Comparison of ENCODE assay signal across 8 cellular contexts in the genomic region with DNA sequence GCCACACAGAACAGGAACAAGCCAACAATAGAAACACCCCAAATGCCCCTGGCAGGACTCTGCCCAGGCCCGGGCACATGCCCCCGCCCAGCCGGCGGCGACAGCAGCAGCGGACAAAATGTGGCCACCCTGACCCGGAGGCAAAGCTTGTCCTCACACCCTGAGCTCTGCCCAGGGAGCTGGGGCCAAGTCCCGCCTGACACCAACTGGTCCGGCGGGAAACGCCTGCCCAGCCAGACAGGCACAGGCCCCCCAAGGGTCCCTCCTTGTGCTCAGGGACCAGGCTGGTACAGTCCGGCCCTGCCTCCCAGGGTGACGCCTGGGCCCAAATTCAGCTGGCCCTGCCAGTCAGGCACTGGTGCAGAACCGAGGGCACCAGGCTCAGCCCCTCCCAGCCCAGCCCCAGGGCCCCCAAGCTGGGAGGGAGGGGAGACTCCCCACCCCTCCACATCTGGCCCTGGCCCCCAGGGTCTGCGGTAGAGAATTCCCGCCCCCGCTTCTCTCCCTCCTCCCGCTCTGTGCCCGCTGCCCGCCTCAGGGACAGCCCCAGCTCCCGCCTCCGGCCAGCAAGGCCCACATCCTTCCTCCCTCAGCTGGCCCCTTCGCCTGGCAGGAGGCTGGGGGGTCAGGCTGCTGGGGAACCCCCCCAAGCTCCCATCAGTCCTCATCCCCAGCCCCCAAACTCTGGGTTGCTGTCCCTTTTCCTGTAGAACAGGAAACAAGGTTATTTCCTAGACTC. TPM values are rescaled to one million over a fixed set of nuclear protein-coding genes. Genes with fewer than 3 reads are reported as not detected.
A peak's percentile ranks its signal among the peaks of the same experiment; 100 is the strongest.
DNase-seq lines count a peak whose midpoint lies in the region; ATAC-seq and TF ChIP-seq lines count a peak whose summit lies in the region.

No MANE protein-coding gene starts in this region.

- no peaks in the 10 kb centered on the region for H3K9me3 ChIP-seq in ovary

- H3K4me3 ChIP-seq in ovary, result peak overlapping the region; percentile 75

- TF ChIP-seq CTCF in activated B cell treated with CpG ODN at 0.5 μM for 24 hours (IDR thresholded peaks at IDR 0.05) (no peak), ovary (IDR thresholded peaks at IDR 0.05) (no peak)

- H3K36me3 Mint-ChIP-seq in activated CD4-positive, alpha-beta T cell treated with anti-CD3 and anti-CD28 coated beads, Interleukin-2, amount 10 ng/mL, durations not matched to agents 7 days and 5 days (ENCODE audit: low read depth), result no peaks in the 10 kb centered on the region
- peaks cover 2% of the 10 kb centered on the region for H3K36me3 Mint-ChIP-seq in activated B cell treated with CpG ODN at 0.5 μM for 24 hours (ENCODE audit: low read depth)

- CTCF ChIA-PET in activated CD4-positive, alpha-beta T cell treated with anti-CD3 and anti-CD28 coated beads, Interleukin-2, amount 10 ng/mL, durations not matched to agents 7 days and 5 days (lab: Charles Lee), result interaction anchor here (0.5 to 2.7 kb wide), 14 partner anchors 10 to 1060 kb away, joined by 3 to 11 read pairs (median 4); no protein-coding TSS in a partner anchor
- CTCF ChIA-PET in activated B cell treated with CpG ODN at 0.5 μM for 24 hours (lab: Charles Lee), result interaction anchor here (0.6 to 6.5 kb wide), 10 partner anchors 10 to 305 kb away, joined by 3 to 60 read pairs (median 4); no protein-coding TSS in a partner anchor

- H3K9me3 Mint-ChIP-seq in activated CD4-positive, alpha-beta T cell treated with anti-CD3 and anti-CD28 coated beads, Interleukin-2, amount 10 ng/mL, durations not matched to agents 7 days and 5 days, result no peaks in the 10 kb centered on the region
- H3K9me3 Mint-ChIP-seq in activated B cell treated with CpG ODN at 0.5 μM for 24 hours, result no peaks in the 10 kb centered on the region

- H3K36me3 ChIP-seq in ovary, result no peaks in the 10 kb centered on the region

- H3K4me3 Mint-ChIP-seq in activated CD4-positive, alpha-beta T cell treated with anti-CD3 and anti-CD28 coated beads, Interleukin-2, amount 10 ng/mL, durations not matched to agents 7 days and 5 days, result peak overlapping the region; percentile 73
- H3K4me3 Mint-ChIP-seq in activated B cell treated with CpG ODN at 0.5 μM for 24 hours, result peak overlapping the region; percentile 81

- no peak for TF ChIP-seq POLR2A in ovary (IDR thresholded peaks at IDR 0.05)

- peak; percentile 6 for ATAC-seq in activated B cell treated with CpG ODN at 0.5 μM for 24 hours (ENCODE audit: low read depth)
- ATAC-seq in HG02973 (IDR thresholded peaks at IDR 0.05; ENCODE audit: unreplicated experiment), result no peak
- ATAC-seq in HG03571 (IDR thresholded peaks at IDR 0.05; ENCODE audit: unreplicated experiment), result no peak

- H3K27me3 ChIP-seq in ovary, result no peaks in the 10 kb centered on the region

- intact Hi-C loops in activated B cell treated with CpG ODN at 0.5 μM for 24 hours (cut with micrococcal nuclease), result loop anchor here (2.0 kb wide), 2 partner anchors 73 to 111 kb away; a partner anchor contains a TSS
- intact Hi-C loops in ovary (cut with DNase I), result loop anchor here (2.0 to 10.0 kb wide), 7 partner anchors 35 to 185 kb away; a partner anchor contains a TSS

- peaks cover 5% of the 10 kb centered on the region for H3K27me3 Mint-ChIP-seq in activated CD4-positive, alpha-beta T cell treated with anti-CD3 and anti-CD28 coated beads, Interleukin-2, amount 10 ng/mL, durations not matched to agents 7 days and 5 days
- no peaks in the 10 kb centered on the region for H3K27me3 Mint-ChIP-seq in activated B cell treated with CpG ODN at 0.5 μM for 24 hours

- no peak for DNase-seq in activated CD4-positive, alpha-beta T cell treated with anti-CD3 and anti-CD28 coated beads, Interleukin-2, amount 10 ng/mL, durations not matched to agents 7 days and 5 days
- DNase-seq in activated CD4-positive, alpha-beta T cell treated with anti-CD3 and anti-CD28 coated beads for 48 hours, result no peak
- DNase-seq in activated B cell treated with CpG ODN at 0.5 μM for 24 hours (no peak), globus pallidus (ENCODE audit: low spot score) (peak; percentile 73), ovary (peak in 4 of 5 donors; percentile 58 to 73 (median 71)), cerebellum (ENCODE audit: low spot score) (no peak)

- no peak for TF ChIP-seq EP300 in ovary (IDR thresholded peaks at IDR 0.05)

- peaks cover 29% of the 10 kb centered on the region for H3K4me1 ChIP-seq in ovary (ENCODE audit: insufficient read depth)

- peak overlapping the region; percentile 86 to 92 for H3K27ac ChIP-seq in ovary

- 3 to 5% (median 4%) methylated on average over 19 to 23 of the region's 23 CpGs for WGBS in ovary, 3 donors

- peak overlapping the region; percentile 11 for H3K27ac Mint-ChIP-seq in activated CD4-positive, alpha-beta T cell treated with anti-CD3 and anti-CD28 coated beads, Interleukin-2, amount 10 ng/mL, durations not matched to agents 7 days and 5 days
- peak overlapping the region; percentile 78 for H3K27ac Mint-ChIP-seq in activated B cell treated with CpG ODN at 0.5 μM for 24 hours

- POLR2A ChIA-PET in activated CD4-positive, alpha-beta T cell treated with anti-CD3 and anti-CD28 coated beads, Interleukin-2, amount 10 ng/mL, durations not matched to agents 7 days and 5 days (lab: Charles Lee), result no interaction called here
- POLR2A ChIA-PET in activated B cell treated with CpG ODN at 0.5 μM for 24 hours (lab: Charles Lee), result interaction anchor here (0.6 to 2.5 kb wide), 13 partner anchors 31 to 410 kb away, joined by 3 to 9 read pairs (median 3); a partner anchor contains a TSS

- peaks cover 46% of the 10 kb centered on the region for H3K4me1 Mint-ChIP-seq in activated CD4-positive, alpha-beta T cell treated with anti-CD3 and anti-CD28 coated beads, Interleukin-2, amount 10 ng/mL, durations not matched to agents 7 days and 5 days
- H3K4me1 Mint-ChIP-seq in activated B cell treated with CpG ODN at 0.5 μM for 24 hours, result peaks cover 54% of the 10 kb centered on the region

RNA-seq across cellular contexts. Expression of a gene that starts 2.0 kb away (rescaled TPM):
- total RNA-seq in activated CD4-positive, alpha-beta T cell treated with anti-CD3 and anti-CD28 coated beads, Interleukin-2, amount 10 ng/mL, durations not matched to agents 7 days and 5 days, result 10 to 100 TPM; 15.3 to 19.3 TPM
- total RNA-seq in activated B cell treated with CpG ODN at 0.5 μM for 24 hours (22.4 and 23.3 TPM in 2 replicates), ovary (100 to 1,000 TPM in 3 of 7 donors, 10 to 100 TPM in 4; 11.3 to 159 (median 91.2) TPM), cerebellum (26.5 TPM)
- 10 to 100 TPM; 11.2 to 33.2 TPM for polyA plus RNA-seq in ovary

RNA-seq across cellular contexts. Expression of a gene that starts 33.0 kb away (rescaled TPM):
- total RNA-seq in activated CD4-positive, alpha-beta T cell treated with anti-CD3 and anti-CD28 coated beads, Interleukin-2, amount 10 ng/mL, durations not matched to agents 7 days and 5 days, result not detected
- 28.6 and 28.8 TPM in 2 replicates for total RNA-seq in activated B cell treated with CpG ODN at 0.5 μM for 24 hours
- total RNA-seq in ovary, result 10 to 100 TPM in 1 of 7 donors, 1 to 10 TPM in 6; 1.1 to 14.1 (median 4.2) TPM
- 1 to 10 TPM; 4.2 to 6.8 TPM for polyA plus RNA-seq in ovary
- 1.9 TPM for total RNA-seq in cerebellum

Comparison
In these comparisons a context has a peak if more than half of its experiments do, and no peak if none do; other contexts are left out.
1. DNase-seq: peak in globus pallidus (single experiment) and ovary (4 of 5); none in activated CD4-positive, alpha-beta T cell treated with anti-CD3 and anti-CD28 coated beads, Interleukin-2, amount 10 ng/mL, durations not matched to agents 7 days and 5 days (single experiment), activated CD4-positive, alpha-beta T cell treated with anti-CD3 and anti-CD28 coated beads for 48 hours (single experiment), activated B cell treated with CpG ODN at 0.5 μM for 24 hours (single experiment) and cerebellum (single experiment).